Comparison of ENCODE assay signal across 22 cellular contexts in genomic region chr1:30512922-30513265, GRCh38.
"Had no signal": no experiment of that assay in that cellular context is flagged by ENCODE, and none has a peak within 500 bp of the region (broad histone marks: within the 10 kb centered on the region; RNA-seq: fewer than 3 reads in every experiment).

No MANE protein-coding gene starts in this region.

- H2AFZ ChIP-seq: neural progenitor cell had no signal

- H3K27ac Mint-ChIP-seq: activated CD8-positive, alpha-beta T cell treated with anti-CD3 and anti-CD28 coated beads, Interleukin-2, amount 10 ng/mL, durations not matched to agents 7 days and 5 days; activated naive CD4-positive, alpha-beta T cell treated with anti-CD3 and anti-CD28 coated beads, Interleukin-2, amount 10 ng/mL, durations not matched to agents 7 days and 5 days; immature natural killer cell; naive B cell; neural progenitor cell had no signal

- H3K27me3 ChIP-seq: foreskin keratinocyte, neural progenitor cell had no signal

- H3K9ac ChIP-seq: neural progenitor cell had no signal

- H3K4me3 ChIP-seq: left lung, neural progenitor cell, spleen, thoracic aorta, upper lobe of right lung had no signal

- H3K4me3 Mint-ChIP-seq: activated CD8-positive, alpha-beta T cell treated with anti-CD3 and anti-CD28 coated beads, Interleukin-2, amount 10 ng/mL, durations not matched to agents 7 days and 5 days; activated naive CD4-positive, alpha-beta T cell treated with anti-CD3 and anti-CD28 coated beads, Interleukin-2, amount 10 ng/mL, durations not matched to agents 7 days and 5 days; immature natural killer cell; naive B cell; neural progenitor cell had no signal

- H3K4me1 ChIP-seq: left lung, spleen, upper lobe of right lung had no signal

- H3K36me3 Mint-ChIP-seq: activated naive CD4-positive, alpha-beta T cell treated with anti-CD3 and anti-CD28 coated beads, Interleukin-2, amount 10 ng/mL, durations not matched to agents 7 days and 5 days; immature natural killer cell; neural progenitor cell had no signal

- ATAC-seq: activated CD8-positive, alpha-beta T cell treated with anti-CD3 and anti-CD28 coated beads, Interleukin-2, amount 10 ng/mL, durations not matched to agents 7 days and 5 days; left lung; upper lobe of right lung had no signal

- H3K9me3 ChIP-seq: left lung, thoracic aorta, upper lobe of right lung had no signal

- DNase-seq: activated CD4-positive, alpha-beta T cell treated with anti-CD3 and anti-CD28 coated beads, Interleukin-2, amount 50 U/mL, for 1 hour; activated CD4-positive, CD25-positive, alpha-beta regulatory T cell treated with anti-CD3 and anti-CD28 coated beads, Interleukin-2, amount 50 U/mL, for 72 hours; activated CD8-positive, alpha-beta T cell treated with anti-CD3 and anti-CD28 coated beads, Interleukin-2, amount 10 ng/mL, durations not matched to agents 7 days and 5 days; activated effector memory CD4-positive, alpha-beta T cell treated with Interleukin-2 at 50 U/mL for 16 hours; activated naive CD4-positive, alpha-beta T cell treated with anti-CD3 and anti-CD28 coated beads, Interleukin-2, amount 10 ng/mL, durations not matched to agents 7 days and 5 days; activated T-cell treated with anti-CD3 and anti-CD28 coated beads, Interleukin-2, amount 50 U/mL, for 48 hours; amygdala; effector CD4-positive, alpha-beta T cell; foreskin keratinocyte; immature natural killer cell; left lung; mammary epithelial cell; naive B cell; retina; stimulated activated CD4-positive, alpha-beta T cell treated with anti-CD3 and anti-CD28 coated beads, Interleukin-4, amount 100 ng/mL, for 1 hour; stimulated activated naive CD4-positive, alpha-beta T cell; T-helper 1 cell; upper lobe of right lung; WERI-Rb-1 had no signal

- H3K9me3 Mint-ChIP-seq: activated naive CD4-positive, alpha-beta T cell treated with anti-CD3 and anti-CD28 coated beads, Interleukin-2, amount 10 ng/mL, durations not matched to agents 7 days and 5 days; immature natural killer cell; neural progenitor cell had no signal

- H3K36me3 ChIP-seq: left lung, neural progenitor cell, spleen, thoracic aorta, upper lobe of right lung, WERI-Rb-1 had no signal

- H3K27ac ChIP-seq: foreskin keratinocyte, left lung, neural progenitor cell, spleen, thoracic aorta, upper lobe of right lung, WERI-Rb-1 had no signal

- H3K4me1 Mint-ChIP-seq: activated naive CD4-positive, alpha-beta T cell treated with anti-CD3 and anti-CD28 coated beads, Interleukin-2, amount 10 ng/mL, durations not matched to agents 7 days and 5 days; immature natural killer cell; naive B cell had no signal
